In genomic region chr1:99481391-99481996, GRCh38 we compare ENCODE assay signal across 8 cellular contexts.
A peak's percentile ranks its signal among the peaks of the same experiment; 100 is the strongest.
DNase-seq lines count a peak whose midpoint lies in the region; ATAC-seq and TF ChIP-seq lines count a peak whose summit lies in the region.

No MANE protein-coding gene starts in this region.

- H3K27ac Mint-ChIP-seq in T-helper 17 cell (no peak overlapping the region), naive B cell (no peak overlapping the region)

- H3K36me3 ChIP-seq in HAP-1 (replicated peaks) (no peaks in the 10 kb centered on the region), esophagus muscularis mucosa (no peaks in the 10 kb centered on the region)

- H3K4me1 Mint-ChIP-seq in T-helper 17 cell (peaks cover 2% of the 10 kb centered on the region), naive B cell (no peaks in the 10 kb centered on the region)

- H3K36me3 Mint-ChIP-seq in T-helper 17 cell (ENCODE audit: low read depth): no peaks in the 10 kb centered on the region
- H3K36me3 Mint-ChIP-seq in naive B cell: no peaks in the 10 kb centered on the region

- peaks cover 25% of the 10 kb centered on the region for H3K27me3 Mint-ChIP-seq in T-helper 17 cell
- H3K27me3 Mint-ChIP-seq in naive B cell: no peaks in the 10 kb centered on the region

- H3K4me3 Mint-ChIP-seq in T-helper 17 cell: no peak overlapping the region
- no peak overlapping the region for H3K4me3 Mint-ChIP-seq in naive B cell

- H3K4me3 ChIP-seq in HAP-1 (no peak overlapping the region), esophagus muscularis mucosa (no peak overlapping the region)

- TF ChIP-seq CTCF in esophagus muscularis mucosa (IDR thresholded peaks at IDR 0.05): peak; percentile 69 to 76 (median 69)

- TF ChIP-seq POLR2A in esophagus muscularis mucosa (IDR thresholded peaks at IDR 0.05; ENCODE audit: low read depth): no peak

- TF ChIP-seq EP300 in esophagus muscularis mucosa (IDR thresholded peaks at IDR 0.05): no peak

- intact Hi-C loops in Right ventricle myocardium inferior (cut with DNase I) (loop anchor here (2.0 to 5.0 kb wide), 3 partner anchors 166 to 301 kb away; partner anchors contain the start of gene PALMD), cardiac septum (cut with DNase I) (loop anchor here (2.0 to 10.0 kb wide), 4 partner anchors 121 to 687 kb away; no protein-coding TSS in a partner anchor), esophagus muscularis mucosa (cut with DNase I) (loop anchor here (2.0 to 5.0 kb wide), 3 partner anchors 206 to 301 kb away; no protein-coding TSS in a partner anchor)

- H3K9me3 ChIP-seq in HAP-1 (no peaks in the 10 kb centered on the region), T-helper 17 cell (ENCODE audit: control insufficient read depth, low read length, poor library complexity, severe bottlenecking) (no peaks in the 10 kb centered on the region), esophagus muscularis mucosa (no peaks in the 10 kb centered on the region)

- H3K9me3 Mint-ChIP-seq in naive B cell: peaks cover 0 to 6% (median 0%) of the 10 kb centered on the region in 7 donors

- H3K27me3 ChIP-seq in HAP-1 (ENCODE audit: low read depth) (no peaks in the 10 kb centered on the region), esophagus muscularis mucosa (no peaks in the 10 kb centered on the region)

- H3K4me1 ChIP-seq in HAP-1 (no peaks in the 10 kb centered on the region), esophagus muscularis mucosa (no peaks in the 10 kb centered on the region)

- in situ Hi-C loops in HAP-1 (cut with MboI; ENCODE audit: low sequenced_read_pairs): no loop called here

- no peak for DNase-seq in Right ventricle myocardium inferior (ENCODE audit: missing footprints)
- no peak for DNase-seq in cardiac septum (ENCODE audit: low spot score)
- peak; percentile 72 for DNase-seq in HAP-1 (ENCODE audit: low spot score in 2 of 2)
- peak; percentile 50 for DNase-seq in NCI-H146 (lab: John Stamatoyannopoulos, UW)
- peak in 1 of 3 donors; percentile 6 for DNase-seq in T-helper 17 cell
- DNase-seq in esophagus muscularis mucosa (ENCODE audit: extremely low spot score): no peak
- DNase-seq in naive B cell: peak; percentile 13

- ATAC-seq in Right ventricle myocardium inferior (peak; percentile 48), T-helper 17 cell (peak; percentile 56), naive B cell (ENCODE audit: low read depth in 2 of 2) (no peak), GM21717 (IDR thresholded peaks at IDR 0.05; ENCODE audit: unreplicated experiment) (no peak)

- H3K27ac ChIP-seq in esophagus muscularis mucosa (replicated peaks in 1 of 4): no peak overlapping the region

Comparison
In these comparisons a context has a peak if more than half of its experiments do, and no peak if none do; other contexts are left out.
1. ATAC-seq: peak in Right ventricle myocardium inferior (single experiment) and T-helper 17 cell (single experiment); none in naive B cell (0 of 2) and GM21717 (single experiment).
2. DNase-seq: peak in HAP-1 (2 of 2), NCI-H146 (single experiment) and naive B cell (single experiment); none in Right ventricle myocardium inferior (single experiment), cardiac septum (single experiment) and esophagus muscularis mucosa (single experiment).